ENCODE assay signal across 24 cellular contexts in the genomic region with DNA sequence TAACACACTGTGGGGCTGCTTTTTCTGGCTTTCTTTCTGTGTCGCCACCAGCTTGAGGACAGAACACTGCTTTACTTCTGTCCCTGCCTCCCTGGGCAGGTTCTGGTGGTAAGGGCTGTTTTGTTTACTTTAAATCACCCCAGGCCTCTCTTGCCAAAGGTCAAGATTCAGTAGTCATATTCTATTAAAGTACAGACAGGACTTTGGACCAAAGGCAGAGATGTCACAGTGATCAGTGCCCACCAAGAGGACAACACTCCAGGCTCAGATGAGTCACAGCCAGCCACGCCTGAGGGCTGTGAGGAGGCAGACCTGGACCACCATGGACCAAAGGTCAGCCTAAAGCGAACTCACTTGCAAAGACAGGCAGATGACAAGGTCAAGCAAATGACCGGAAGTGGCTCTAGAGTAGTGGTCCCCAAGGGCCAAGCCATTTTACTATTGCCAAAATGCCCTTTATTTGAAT.
A peak's percentile ranks its signal among the peaks of the same experiment; 100 is the strongest.
DNase-seq lines count a peak whose midpoint lies in the region; ATAC-seq, FAIRE-seq and TF ChIP-seq lines count a peak whose summit lies in the region.
"Had no signal": no experiment of that assay in that cellular context is flagged by ENCODE, and none has a peak within 500 bp of the region (broad histone marks: within the 10 kb centered on the region; RNA-seq: fewer than 3 reads in every experiment).

No MANE protein-coding gene starts in this region.

- no TSS peak for BruUV-seq in HepG2 (replicated peaks; lab: Mats Ljungman, UMichigan)

- H3K27me3 Mint-ChIP-seq in activated CD8-positive, alpha-beta memory T cell treated with anti-CD3 and anti-CD28 coated beads, Interleukin-2, amount 10 ng/mL, durations not matched to agents 7 days and 5 days = peaks cover 33% of the 10 kb centered on the region
- no peaks in the 10 kb centered on the region for H3K27me3 Mint-ChIP-seq in WTC11 (ENCODE audit: low read depth)
- H3K27me3 Mint-ChIP-seq: CD4-positive, CD25-positive, alpha-beta regulatory T cell had no signal

- H3K9ac ChIP-seq in HepG2 (ENCODE audit: insufficient read depth, low read depth, low read length) = peak overlapping the region; percentile 44; the same call in 1 of the 2 replicates

- DNase-seq in activated CD8-positive, alpha-beta memory T cell treated with anti-CD3 and anti-CD28 coated beads for 24 hours = peak; percentile 37
- no peak for DNase-seq in activated CD8-positive, alpha-beta memory T cell treated with anti-CD3 and anti-CD28 coated beads, Interleukin-2, amount 10 ng/mL, durations not matched to agents 7 days and 5 days
- DNase-seq in WTC11 (ENCODE audit: low spot score) (no peak), HepG2 (ENCODE audit: low spot score) (peak; percentile 92), esophagus squamous epithelium (lab: John Stamatoyannopoulos, UW) (no peak), anterior cingulate cortex (lab: John Stamatoyannopoulos, UW) (no peak)
- DNase-seq in stimulated activated CD4-positive, alpha-beta T cell treated with anti-CD3 and anti-CD28 coated beads, Interleukin-15, amount 100 ng/mL, for 24 hours = no peak
- DNase-seq: BE2C; CD4-positive, CD25-positive, alpha-beta regulatory T cell; DMS153; EL; H9; KG1; NCI-H1417; NCI-H187; NCI-H2107; NCI-H2227 treated with DMSO at 0.1 percent for 48 hours; NCI-H510A treated with DMSO at 0.1 percent for 48 hours; NCI-H774; OCI-M1; SHP77 had no signal

- no peak overlapping the region for H3K27ac Mint-ChIP-seq in activated CD8-positive, alpha-beta memory T cell treated with anti-CD3 and anti-CD28 coated beads, Interleukin-2, amount 10 ng/mL, durations not matched to agents 7 days and 5 days
- no peak overlapping the region for H3K27ac Mint-ChIP-seq in WTC11

- TF ChIP-seq RAD21 in HepG2 (CRISPR knock-in tag; IDR thresholded peaks at IDR 0.05) = no peak

- CTCF ChIA-PET in activated CD8-positive, alpha-beta memory T cell treated with anti-CD3 and anti-CD28 coated beads, Interleukin-2, amount 10 ng/mL, durations not matched to agents 7 days and 5 days (lab: Charles Lee) = no interaction called here
- CTCF ChIA-PET in WTC11 (lab: Charles Lee) = no interaction called here
- CTCF ChIA-PET in HepG2 (lab: Yijun Ruan, JAX; ENCODE audit: low intra/inter-chr PET ratio, low total read pairs) = no interaction called here

- H3K4me3 Mint-ChIP-seq in activated CD8-positive, alpha-beta memory T cell treated with anti-CD3 and anti-CD28 coated beads, Interleukin-2, amount 10 ng/mL, durations not matched to agents 7 days and 5 days = no peak overlapping the region
- H3K4me3 Mint-ChIP-seq in WTC11 = no peak overlapping the region
- H3K4me3 Mint-ChIP-seq: CD4-positive, CD25-positive, alpha-beta regulatory T cell; H9 had no signal

- no peaks in the 10 kb centered on the region for H3K9me3 Mint-ChIP-seq in activated CD8-positive, alpha-beta memory T cell treated with anti-CD3 and anti-CD28 coated beads, Interleukin-2, amount 10 ng/mL, durations not matched to agents 7 days and 5 days (ENCODE audit: low read depth)
- peaks cover 6% of the 10 kb centered on the region for H3K9me3 Mint-ChIP-seq in WTC11
- H3K9me3 Mint-ChIP-seq: CD4-positive, CD25-positive, alpha-beta regulatory T cell had no signal

- peak overlapping the region; percentile 78 for H3K4me2 ChIP-seq in HepG2 (ENCODE audit: low read depth, low read length)

- no peak for ATAC-seq in activated CD8-positive, alpha-beta memory T cell treated with anti-CD3 and anti-CD28 coated beads, Interleukin-2, amount 10 ng/mL, durations not matched to agents 7 days and 5 days
- ATAC-seq in WTC11 = no peak
- ATAC-seq in HepG2 = peak; percentile 68
- ATAC-seq in GM21367 (IDR thresholded peaks at IDR 0.05; ENCODE audit: unreplicated experiment) = no peak

- H3K4me3 ChIP-seq in HepG2 (replicated peaks in 1 of 3; ENCODE audit: insufficient read depth in 1 of 3, low read depth in 2 of 3, low read length in 3 of 3) (peak overlapping the region in 1 of 3 experiments; percentile 30; a peak in 2 of 6 replicates), esophagus squamous epithelium (no peak overlapping the region)
- H3K4me3 ChIP-seq: SK-N-MC had no signal

- no peak for TF ChIP-seq POLR2A in HepG2 (IDR thresholded peaks at IDR 0.05; ENCODE audit: insufficient read depth in 1 of 2, low read depth in 2 of 2, low read length in 2 of 2)
- no peak for TF ChIP-seq POLR2A in esophagus squamous epithelium (IDR thresholded peaks at IDR 0.05)

- no peaks in the 10 kb centered on the region for H4K20me1 ChIP-seq in HepG2 (ENCODE audit: insufficient read depth, low read length)

- intact Hi-C loops in HepG2 (cut with micrococcal nuclease; ENCODE audit: unreplicated experiment) = loop anchor here (1.0 to 5.0 kb wide), 3 partner anchors 29 to 286 kb away; no protein-coding TSS in a partner anchor
- intact Hi-C loops in esophagus squamous epithelium (cut with DNase I) = no loop called here

- H3K9me3 ChIP-seq in HepG2 (ENCODE audit: low read length) (no peaks in the 10 kb centered on the region), esophagus squamous epithelium (no peaks in the 10 kb centered on the region)
- H3K9me3 ChIP-seq: BE2C had no signal

- no peak overlapping the region for H2AFZ ChIP-seq in HepG2 (ENCODE audit: low read length)

- peak overlapping the region; percentile 77 for H3K27ac ChIP-seq in HepG2 (ENCODE audit: extremely low read length, insufficient read depth, low read length)
- no peak overlapping the region for H3K27ac ChIP-seq in esophagus squamous epithelium
- H3K27ac ChIP-seq: SK-N-MC had no signal

- H3K27me3 ChIP-seq in HepG2 (ENCODE audit: control insufficient read depth in 1 of 2, insufficient read depth in 2 of 2, low read length in 2 of 2) (no peaks in the 10 kb centered on the region), esophagus squamous epithelium (peaks cover 0 to 5% (median 0%) of the 10 kb centered on the region in 4 donors)
- H3K27me3 ChIP-seq: BE2C had no signal

- POLR2A ChIA-PET in WTC11 (lab: Charles Lee) (no interaction called here), HepG2 (lab: Yijun Ruan, JAX) (interaction anchor here (0.9 to 2.7 kb wide), 6 partner anchors 9 to 199 kb away, joined by 3 to 19 read pairs (median 4); no protein-coding TSS in a partner anchor)

- TF ChIP-seq CTCF in WTC11 (IDR thresholded peaks at IDR 0.05) (no peak), HepG2 (CRISPR knock-in tag; IDR thresholded peaks at IDR 0.05) (no peak), esophagus squamous epithelium (IDR thresholded peaks at IDR 0.05) (no peak)

- no peaks in the 10 kb centered on the region for H3K36me3 ChIP-seq in HepG2 (replicated peaks in 1 of 2; ENCODE audit: control insufficient read depth in 1 of 2, insufficient read depth in 2 of 2, low read length in 2 of 2)
- no peaks in the 10 kb centered on the region for H3K36me3 ChIP-seq in esophagus squamous epithelium
- H3K36me3 ChIP-seq: BE2C had no signal

- no peaks in the 10 kb centered on the region for H3K36me3 Mint-ChIP-seq in activated CD8-positive, alpha-beta memory T cell treated with anti-CD3 and anti-CD28 coated beads, Interleukin-2, amount 10 ng/mL, durations not matched to agents 7 days and 5 days
- no peaks in the 10 kb centered on the region for H3K36me3 Mint-ChIP-seq in WTC11
- H3K36me3 Mint-ChIP-seq: CD4-positive, CD25-positive, alpha-beta regulatory T cell had no signal

- WGBS in HepG2 (ENCODE audit: low lambda C conversion rate) = 21% methylated on average over 3 of the region's 4 CpGs
- WGBS in esophagus squamous epithelium, 2 donors = 80 to 100% methylated on average over 3 to 4 of the region's 4 CpGs

- peaks cover 82% of the 10 kb centered on the region for H3K4me1 ChIP-seq in HepG2 (ENCODE audit: insufficient read depth, low read length)
- H3K4me1 ChIP-seq in esophagus squamous epithelium = peaks cover 0 to 22% (median 11%) of the 10 kb centered on the region in 3 donors

- no peaks in the 10 kb centered on the region for H3K79me2 ChIP-seq in HepG2 (ENCODE audit: insufficient read depth, low read length)

- TF ChIP-seq EP300 in HepG2 (IDR thresholded peaks at IDR 0.05; ENCODE audit: low read depth in 2 of 2, low read length in 2 of 2) (peak in 1 of 2 experiments; percentile 88; a peak in 2 of 4 replicates), HepG2 (CRISPR knock-in tag; IDR thresholded peaks at IDR 0.05; ENCODE audit: borderline replicate concordance) (peak; percentile 86)

- peak; percentile 72 for FAIRE-seq in HepG2 (lab: Jason Lieb, UNC)
- FAIRE-seq: GM12891 had no signal

- peaks cover 44% of the 10 kb centered on the region for H3K4me1 Mint-ChIP-seq in activated CD8-positive, alpha-beta memory T cell treated with anti-CD3 and anti-CD28 coated beads, Interleukin-2, amount 10 ng/mL, durations not matched to agents 7 days and 5 days
- peaks cover 30% of the 10 kb centered on the region for H3K4me1 Mint-ChIP-seq in WTC11

- in situ Hi-C loops in HepG2 (cut with HindIII; ENCODE audit: extremely low pct_ligation_motif_present, low pct_unique_long_range_greater_than_20kb) = no loop called here

TF ChIP-seq in WTC11, 78 proteins besides CTCF, POLR2A, EP300 and RAD21 (continues in another document):
- peak; percentile 64; the same call in 1 of the 2 replicates for TF ChIP-seq GABPB1 (CRISPR knock-in tag; IDR thresholded peaks at IDR 0.05)
- TF ChIP-seq, protein P1, sequence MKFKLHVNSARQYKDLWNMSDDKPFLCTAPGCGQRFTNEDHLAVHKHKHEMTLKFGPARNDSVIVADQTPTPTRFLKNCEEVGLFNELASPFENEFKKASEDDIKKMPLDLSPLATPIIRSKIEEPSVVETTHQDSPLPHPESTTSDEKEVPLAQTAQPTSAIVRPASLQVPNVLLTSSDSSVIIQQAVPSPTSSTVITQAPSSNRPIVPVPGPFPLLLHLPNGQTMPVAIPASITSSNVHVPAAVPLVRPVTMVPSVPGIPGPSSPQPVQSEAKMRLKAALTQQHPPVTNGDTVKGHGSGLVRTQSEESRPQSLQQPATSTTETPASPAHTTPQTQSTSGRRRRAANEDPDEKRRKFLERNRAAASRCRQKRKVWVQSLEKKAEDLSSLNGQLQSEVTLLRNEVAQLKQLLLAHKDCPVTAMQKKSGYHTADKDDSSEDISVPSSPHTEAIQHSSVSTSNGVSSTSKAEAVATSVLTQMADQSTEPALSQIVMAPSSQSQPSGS (CRISPR knock-in tag; IDR thresholded peaks at IDR 0.05; ENCODE audit: borderline replicate concordance, low read depth) = no peak

TF ChIP-seq in HepG2, 621 proteins besides CTCF, POLR2A, EP300 and RAD21 (continues in another document):
- no peak for TF ChIP-seq JUNB (CRISPR knock-in tag; IDR thresholded peaks at IDR 0.05; ENCODE audit: borderline replicate concordance)
- TF ChIP-seq MBNL3 (CRISPR knock-in tag; conservative IDR thresholded peaks at IDR 0.05) = no peak

Comparison
In these comparisons a context has a peak if more than half of its experiments do, and no peak if none do; other contexts are left out.
1. DNase-seq: peak in activated CD8-positive, alpha-beta memory T cell treated with anti-CD3 and anti-CD28 coated beads for 24 hours (single experiment) and HepG2 (single experiment); none in activated CD8-positive, alpha-beta memory T cell treated with anti-CD3 and anti-CD28 coated beads, Interleukin-2, amount 10 ng/mL, durations not matched to agents 7 days and 5 days (single experiment), WTC11 (single experiment), esophagus squamous epithelium (single experiment), anterior cingulate cortex (0 of 58) and stimulated activated CD4-positive, alpha-beta T cell treated with anti-CD3 and anti-CD28 coated beads, Interleukin-15, amount 100 ng/mL, for 24 hours (single experiment).